In genomic region chr5:78747703-78748359, GRCh38 we compare ENCODE assay signal across 14 cellular contexts.
A peak's percentile ranks its signal among the peaks of the same experiment; 100 is the strongest.
DNase-seq lines count a peak whose midpoint lies in the region; ATAC-seq, FAIRE-seq and TF ChIP-seq lines count a peak whose summit lies in the region.
"Had no signal": no experiment of that assay in that cellular context is flagged by ENCODE, and none has a peak within 500 bp of the region (broad histone marks: within the 10 kb centered on the region; RNA-seq: fewer than 3 reads in every experiment).

No MANE protein-coding gene starts in this region.

- H3K9me3 ChIP-seq in body of pancreas (no peaks in the 10 kb centered on the region), right cardiac atrium (ENCODE audit: control insufficient read depth, low read length) (no peaks in the 10 kb centered on the region)

- H3K4me1 Mint-ChIP-seq in stimulated activated memory B cell treated with anti-CD40 and anti-IgM and Interleukin-4, amounts not matched to agents 10 μg/mL and 1 μg/mL and 100 μg/mL, for 72 hours: peaks cover 3% of the 10 kb centered on the region

- H3K27ac ChIP-seq in body of pancreas (peak overlapping the region in 1 of 4 donors; percentile 56), right cardiac atrium (ENCODE audit: low read length) (peak overlapping the region; percentile 42)
- H3K27ac ChIP-seq: PC-9 had no signal

- no peaks in the 10 kb centered on the region for H3K36me3 ChIP-seq in body of pancreas (replicated peaks in 1 of 2; ENCODE audit: insufficient read depth in 1 of 2, low read depth in 2 of 2)
- no peaks in the 10 kb centered on the region for H3K36me3 ChIP-seq in H7 (replicated peaks; ENCODE audit: control insufficient read depth, insufficient read depth, low read length)

- FAIRE-seq in GM12891 (lab: Jason Lieb, UNC): peak; percentile 26

- H3K27me3 ChIP-seq in body of pancreas: no peaks in the 10 kb centered on the region
- no peaks in the 10 kb centered on the region for H3K27me3 ChIP-seq in right cardiac atrium (ENCODE audit: control insufficient read depth, insufficient read depth)
- no peaks in the 10 kb centered on the region; the same call in 1 of the 2 replicates for H3K27me3 ChIP-seq in H7 (ENCODE audit: control insufficient read depth, insufficient read depth, low read length)

- no peaks in the 10 kb centered on the region for H3K27me3 Mint-ChIP-seq in stimulated activated memory B cell treated with anti-CD40 and anti-IgM and Interleukin-4, amounts not matched to agents 10 μg/mL and 1 μg/mL and 100 μg/mL, for 72 hours
- H3K27me3 Mint-ChIP-seq: memory B cell had no signal

- H3K9me3 Mint-ChIP-seq in stimulated activated memory B cell treated with anti-CD40 and anti-IgM and Interleukin-4, amounts not matched to agents 10 μg/mL and 1 μg/mL and 100 μg/mL, for 72 hours: no peaks in the 10 kb centered on the region
- H3K9me3 Mint-ChIP-seq: memory B cell had no signal

- TF ChIP-seq POLR2A in GM12891 (IDR thresholded peaks at IDR 0.05; ENCODE audit: low read depth, low read length) (no peak), body of pancreas (IDR thresholded peaks at IDR 0.05) (no peak)

- H3K4me3 ChIP-seq in body of pancreas (no peak overlapping the region), right cardiac atrium (ENCODE audit: low read length) (no peak overlapping the region), H7 (ENCODE audit: insufficient read depth, low read depth, low read length) (no peak overlapping the region)
- H3K4me3 ChIP-seq: PC-9 had no signal

- H3K27ac Mint-ChIP-seq in stimulated activated memory B cell treated with anti-CD40 and anti-IgM and Interleukin-4, amounts not matched to agents 10 μg/mL and 1 μg/mL and 100 μg/mL, for 72 hours: peak overlapping the region; percentile 50
- H3K27ac Mint-ChIP-seq: memory B cell had no signal

- H3K4me1 ChIP-seq in body of pancreas (no peaks in the 10 kb centered on the region), right cardiac atrium (ENCODE audit: control insufficient read depth, insufficient read depth, low read length) (no peaks in the 10 kb centered on the region)

- ATAC-seq in body of pancreas (peak; percentile 69), right cardiac atrium (peak; percentile 69 to 72), HG02852 (IDR thresholded peaks at IDR 0.05; ENCODE audit: unreplicated experiment) (no peak)
- no peak for ATAC-seq in stimulated activated memory B cell treated with anti-CD40 and anti-IgM and Interleukin-4, amounts not matched to agents 10 μg/mL and 1 μg/mL and 100 μg/mL, for 72 hours
- ATAC-seq: stimulated activated naive CD8-positive, alpha-beta T cell treated with anti-CD3 and anti-CD28 coated beads, Interleukin-15, Interleukin-2, amounts not matched to agents 100 U/mL and 50 U/mL, for 24 hours had no signal

- no peaks in the 10 kb centered on the region for H3K36me3 Mint-ChIP-seq in stimulated activated memory B cell treated with anti-CD40 and anti-IgM and Interleukin-4, amounts not matched to agents 10 μg/mL and 1 μg/mL and 100 μg/mL, for 72 hours
- H3K36me3 Mint-ChIP-seq: memory B cell had no signal

- H3K4me3 Mint-ChIP-seq in stimulated activated memory B cell treated with anti-CD40 and anti-IgM and Interleukin-4, amounts not matched to agents 10 μg/mL and 1 μg/mL and 100 μg/mL, for 72 hours: no peak overlapping the region
- H3K4me3 Mint-ChIP-seq: memory B cell had no signal

- 78 to 88% methylated on average over 7 of the region's 7 CpGs for WGBS in body of pancreas, 2 donors
- WGBS in right cardiac atrium: 77% methylated on average over 7 of the region's 7 CpGs

- TF ChIP-seq CTCF in body of pancreas (IDR thresholded peaks at IDR 0.05): no peak

- intact Hi-C loops in body of pancreas (cut with DNase I): no loop called here
- intact Hi-C loops in right cardiac atrium (cut with DNase I): no loop called here

- DNase-seq in GM12891 (ENCODE audit: insufficient read length, low spot score) (no peak), body of pancreas (no peak), right cardiac atrium (no peak), H7 (no peak), COLO668 (lab: John Stamatoyannopoulos, UW; ENCODE audit: unreplicated experiment) (no peak)
- DNase-seq in activated T-cell treated with anti-CD3 and anti-CD28 coated beads, Interleukin-2, amount 50 U/mL, for 1 hour: no peak
- DNase-seq: activated gamma-delta T cell; DMS79; NCI-H187; PC-9; stimulated activated naive CD8-positive, alpha-beta T cell treated with anti-CD3 and anti-CD28 coated beads, Interleukin-15, Interleukin-2, amounts not matched to agents 100 U/mL and 50 U/mL, for 24 hours had no signal

TF ChIP-seq in GM12891, 5 proteins besides CTCF, POLR2A, EP300 and RAD21:
- TF ChIP-seq POU2F2 (IDR thresholded peaks at IDR 0.05; ENCODE audit: low read depth, low read length) (no peak), PAX5 (IDR thresholded peaks at IDR 0.05; ENCODE audit: insufficient read depth, low read length, severe bottlenecking) (no peak), TAF1 (IDR thresholded peaks at IDR 0.05; ENCODE audit: low read depth, low read length) (no peak), SPI1 (IDR thresholded peaks at IDR 0.05; ENCODE audit: low read depth, low read length) (no peak), POLR2AphosphoS5 (IDR thresholded peaks at IDR 0.05; ENCODE audit: low read depth, low read length) (no peak)

Comparison
In these comparisons a context has a peak if more than half of its experiments do, and no peak if none do; other contexts are left out.
1. ATAC-seq: peak in body of pancreas (single experiment) and right cardiac atrium (2 of 2); none in stimulated activated memory B cell treated with anti-CD40 and anti-IgM and Interleukin-4, amounts not matched to agents 10 μg/mL and 1 μg/mL and 100 μg/mL, for 72 hours (single experiment) and HG02852 (single experiment).